8 cellular contexts compared by ENCODE assay signal in genomic region chr19:23686622-23687423, GRCh38. TPM values are rescaled to one million over a fixed set of nuclear protein-coding genes. Genes with fewer than 3 reads are reported as not detected.
DNase-seq lines count a peak whose midpoint lies in the region; ATAC-seq and TF ChIP-seq lines count a peak whose summit lies in the region.

TSS of gene ZNF675 (minus strand) at chr19:23687212. CDS start at chr19:23687033, 179 bp downstream.

- H2AFZ ChIP-seq in fibroblast of lung (ENCODE audit: low read length): peak within 1 kb of the TSS; percentile 92

- no peak for TF ChIP-seq CTCF in fibroblast of lung (conservative IDR thresholded peaks at IDR 0.05 in 1 of 2, IDR thresholded peaks at IDR 0.05 in 1 of 2; ENCODE audit: low read depth in 1 of 2, low read length in 2 of 2)

- peak within 1 kb of the TSS; percentile 75 for H3K4me2 ChIP-seq in fibroblast of lung (ENCODE audit: extremely low read depth, insufficient read depth, low read length)

- H3K36me3 Mint-ChIP-seq in activated T-helper 1 cell treated with anti-CD3 and anti-CD28 coated beads, Interleukin-12 subunit alpha, Interleukin-12 subunit beta, Interleukin-2, Interleukin-4 antibody, amounts not matched to agents 30 ng/mL and 10 ng/mL and 1 ng/mL, durations not matched to agents 14 hours and 24 hours and 36 hours (ENCODE audit: low read depth): peaks cover 26% of the 10 kb centered on the region
- H3K36me3 Mint-ChIP-seq in naive thymus-derived CD8-positive, alpha-beta T cell: peaks cover 7 to 27% (median 21%) of the 10 kb centered on the region in 3 donors

- H3K9me3 ChIP-seq in fibroblast of lung (ENCODE audit: control insufficient read depth, insufficient read depth, low read depth, low read length): no peaks in the 10 kb centered on the region

- H3K4me1 ChIP-seq in fibroblast of lung (ENCODE audit: control insufficient read depth, extremely low read depth, insufficient read depth, low read length): no peaks in the 10 kb centered on the region

- peak within 1 kb of the TSS; percentile 78 for H3K27ac ChIP-seq in fibroblast of lung (ENCODE audit: insufficient read depth, low read length)

- POLR2A ChIA-PET in naive thymus-derived CD8-positive, alpha-beta T cell (lab: Charles Lee): interaction anchor here (0.7 to 2.5 kb wide), 15 partner anchors 9 to 1835 kb away, joined by 3 to 43 read pairs (median 4); partner anchors contain the start of genes ZNF681, ZNF726 and ZNF91

- peaks cover 17% of the 10 kb centered on the region for H3K9me3 Mint-ChIP-seq in activated T-helper 1 cell treated with anti-CD3 and anti-CD28 coated beads, Interleukin-12 subunit alpha, Interleukin-12 subunit beta, Interleukin-2, Interleukin-4 antibody, amounts not matched to agents 30 ng/mL and 10 ng/mL and 1 ng/mL, durations not matched to agents 14 hours and 24 hours and 36 hours
- H3K9me3 Mint-ChIP-seq in naive thymus-derived CD8-positive, alpha-beta T cell: peaks cover 0 to 9% (median 0%) of the 10 kb centered on the region in 9 donors

- peak within 1 kb of the TSS; percentile 99 for H3K4me3 Mint-ChIP-seq in activated T-helper 1 cell treated with anti-CD3 and anti-CD28 coated beads, Interleukin-12 subunit alpha, Interleukin-12 subunit beta, Interleukin-2, Interleukin-4 antibody, amounts not matched to agents 30 ng/mL and 10 ng/mL and 1 ng/mL, durations not matched to agents 14 hours and 24 hours and 36 hours
- H3K4me3 Mint-ChIP-seq in naive thymus-derived CD8-positive, alpha-beta T cell: peak within 1 kb of the TSS; percentile 97 to 100 (median 99)

- DNase-seq in DMS53 treated with DMSO at 0.1 percent for 48 hours (lab: John Stamatoyannopoulos, UW; ENCODE audit: unreplicated experiment) (peak; percentile 84), KBM-7 (peak; percentile 94), RKO (ENCODE audit: low spot score) (peak; percentile 94), fibroblast of lung (ENCODE audit: low read depth in 2 of 2) (peak; percentile 90 to 92)
- DNase-seq in activated T-helper 1 cell treated with anti-CD3 and anti-CD28 coated beads, Interleukin-12 subunit alpha, Interleukin-12 subunit beta, Interleukin-2, Interleukin-4 antibody, amounts not matched to agents 30 ng/mL and 10 ng/mL and 1 ng/mL, durations not matched to agents 14 hours and 24 hours and 36 hours (ENCODE audit: low spot score): peak; percentile 82
- peak; percentile 72 to 95 (median 88) for DNase-seq in naive thymus-derived CD8-positive, alpha-beta T cell
- DNase-seq in stimulated activated naive CD4-positive, alpha-beta T cell (lab: John Stamatoyannopoulos, UW): peak; percentile 82 to 89 (median 86)

- H3K79me2 ChIP-seq in fibroblast of lung (ENCODE audit: control insufficient read depth, insufficient read depth, low read length): peaks cover 19% of the 10 kb centered on the region

- peak within 1 kb of the TSS; percentile 70 for H3K9ac ChIP-seq in fibroblast of lung (ENCODE audit: insufficient read depth, low read length)

- ATAC-seq in GM21717 (IDR thresholded peaks at IDR 0.05; ENCODE audit: unreplicated experiment): peak; percentile 90
- peak; percentile 92 to 94 for ATAC-seq in naive thymus-derived CD8-positive, alpha-beta T cell

- no peaks in the 10 kb centered on the region for H3K36me3 ChIP-seq in fibroblast of lung (ENCODE audit: control insufficient read depth, insufficient read depth, low read length)

- in situ Hi-C loops in KBM-7 (cut with MboI; ENCODE audit: low pct_unique_long_range_greater_than_20kb, low sequenced_read_pairs): no loop called here

- peak within 1 kb of the TSS; percentile 66 to 94 (median 88) for H3K4me3 ChIP-seq in fibroblast of lung (replicated peaks in 1 of 4; ENCODE audit: control extremely low read depth in 1 of 4, insufficient read depth in 1 of 4, low read depth in 3 of 4, low read length in 4 of 4)

- H4K20me1 ChIP-seq in fibroblast of lung (ENCODE audit: control insufficient read depth, extremely low read depth, insufficient read depth, low read length): no peaks in the 10 kb centered on the region

- no peaks in the 10 kb centered on the region for H3K27me3 ChIP-seq in fibroblast of lung (ENCODE audit: control insufficient read depth, insufficient read depth, low read length)

- H3K27ac Mint-ChIP-seq in activated T-helper 1 cell treated with anti-CD3 and anti-CD28 coated beads, Interleukin-12 subunit alpha, Interleukin-12 subunit beta, Interleukin-2, Interleukin-4 antibody, amounts not matched to agents 30 ng/mL and 10 ng/mL and 1 ng/mL, durations not matched to agents 14 hours and 24 hours and 36 hours: peak within 1 kb of the TSS; percentile 97
- peak within 1 kb of the TSS; percentile 97 to 100 (median 99) for H3K27ac Mint-ChIP-seq in naive thymus-derived CD8-positive, alpha-beta T cell

- intact Hi-C loops in activated T-helper 1 cell treated with anti-CD3 and anti-CD28 coated beads, Interleukin-12 subunit alpha, Interleukin-12 subunit beta, Interleukin-2, Interleukin-4 antibody, amounts not matched to agents 30 ng/mL and 10 ng/mL and 1 ng/mL, durations not matched to agents 14 hours and 24 hours and 36 hours (cut with micrococcal nuclease): loop anchor here (1.0 to 10.0 kb wide), 7 partner anchors 71 to 437 kb away; partner anchors contain the start of genes ZNF254, ZNF681, ZNF724 and ZNF726

- no peaks in the 10 kb centered on the region for H3K27me3 Mint-ChIP-seq in activated T-helper 1 cell treated with anti-CD3 and anti-CD28 coated beads, Interleukin-12 subunit alpha, Interleukin-12 subunit beta, Interleukin-2, Interleukin-4 antibody, amounts not matched to agents 30 ng/mL and 10 ng/mL and 1 ng/mL, durations not matched to agents 14 hours and 24 hours and 36 hours (ENCODE audit: insufficient read depth)
- H3K27me3 Mint-ChIP-seq in naive thymus-derived CD8-positive, alpha-beta T cell: no peaks in the 10 kb centered on the region

- H3K4me1 Mint-ChIP-seq in activated T-helper 1 cell treated with anti-CD3 and anti-CD28 coated beads, Interleukin-12 subunit alpha, Interleukin-12 subunit beta, Interleukin-2, Interleukin-4 antibody, amounts not matched to agents 30 ng/mL and 10 ng/mL and 1 ng/mL, durations not matched to agents 14 hours and 24 hours and 36 hours (ENCODE audit: low read depth): peaks cover 9% of the 10 kb centered on the region
- peaks cover 15 to 62% (median 45%) of the 10 kb centered on the region in 4 donors for H3K4me1 Mint-ChIP-seq in naive thymus-derived CD8-positive, alpha-beta T cell

RNA-seq across cellular contexts. Expression of gene ZNF675, which starts in this region (rescaled TPM):
- 16.7 and 17.0 TPM in 2 replicates for total RNA-seq in activated T-helper 1 cell treated with anti-CD3 and anti-CD28 coated beads, Interleukin-12 subunit alpha, Interleukin-12 subunit beta, Interleukin-2, Interleukin-4 antibody, amounts not matched to agents 30 ng/mL and 10 ng/mL and 1 ng/mL, durations not matched to agents 14 hours and 24 hours and 36 hours
- total RNA-seq in fibroblast of lung: 3.6 and 6.6 TPM in 2 replicates
- 3.2 and 5.0 TPM in 2 replicates for polyA plus RNA-seq in fibroblast of lung
- 1.9 and 2.8 TPM in 2 replicates for polyA plus RNA-seq in fibroblast of lung (2012)
- 0.48 and 9.8 TPM in 2 replicates for polyA minus RNA-seq in fibroblast of lung (ENCODE audit: low replicate concordance)
- 10 to 100 TPM; 41.7 to 44.5 TPM for total RNA-seq in naive thymus-derived CD8-positive, alpha-beta T cell
- 10 to 100 TPM; 16.3 to 18.5 (median 18.1) TPM for polyA plus RNA-seq in naive thymus-derived CD8-positive, alpha-beta T cell

Comparison
In these comparisons a context has a peak if more than half of its experiments do, and no peak if none do; other contexts are left out.
1. Peak in every context shown above with its lines: DNase-seq, ATAC-seq, H3K4me3 ChIP-seq and H3K27ac ChIP-seq.